ENCODE assay signal across 1 cellular context in the genomic region with DNA sequence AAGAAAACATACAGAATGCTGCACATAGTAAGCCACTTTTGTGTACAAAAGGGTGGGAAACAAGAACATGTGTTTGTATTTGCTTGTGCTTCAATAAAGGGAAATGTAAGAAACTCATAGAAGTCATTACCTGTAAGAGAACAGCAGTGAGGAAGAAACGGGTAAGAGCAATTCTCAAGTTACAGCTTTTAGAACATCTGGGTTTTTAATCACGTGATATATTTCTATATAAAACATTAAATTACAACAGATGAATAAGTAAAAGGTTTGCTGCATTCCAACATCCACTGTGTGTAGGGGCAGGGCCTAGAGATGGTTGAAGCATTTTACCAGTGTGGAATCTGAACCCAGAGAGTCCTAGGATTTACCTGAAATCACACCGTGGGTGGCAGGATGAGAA.
TF ChIP-seq lines count a peak whose summit lies in the region.

No MANE protein-coding gene starts in this region.

TF ChIP-seq in HepG2, 621 proteins besides CTCF, POLR2A, EP300 and RAD21 (continued from another document):
- TF ChIP-seq, protein P1, sequence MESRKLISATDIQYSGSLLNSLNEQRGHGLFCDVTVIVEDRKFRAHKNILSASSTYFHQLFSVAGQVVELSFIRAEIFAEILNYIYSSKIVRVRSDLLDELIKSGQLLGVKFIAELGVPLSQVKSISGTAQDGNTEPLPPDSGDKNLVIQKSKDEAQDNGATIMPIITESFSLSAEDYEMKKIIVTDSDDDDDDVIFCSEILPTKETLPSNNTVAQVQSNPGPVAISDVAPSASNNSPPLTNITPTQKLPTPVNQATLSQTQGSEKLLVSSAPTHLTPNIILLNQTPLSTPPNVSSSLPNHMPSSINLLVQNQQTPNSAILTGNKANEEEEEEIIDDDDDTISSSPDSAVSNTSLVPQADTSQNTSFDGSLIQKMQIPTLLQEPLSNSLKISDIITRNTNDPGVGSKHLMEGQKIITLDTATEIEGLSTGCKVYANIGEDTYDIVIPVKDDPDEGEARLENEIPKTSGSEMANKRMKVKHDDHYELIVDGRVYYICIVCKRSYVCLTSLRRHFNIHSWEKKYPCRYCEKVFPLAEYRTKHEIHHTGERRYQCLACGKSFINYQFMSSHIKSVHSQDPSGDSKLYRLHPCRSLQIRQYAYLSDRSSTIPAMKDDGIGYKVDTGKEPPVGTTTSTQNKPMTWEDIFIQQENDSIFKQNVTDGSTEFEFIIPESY (CRISPR knock-in tag; IDR thresholded peaks at IDR 0.05): no peak
- TF ChIP-seq ZNF510 (CRISPR knock-in tag; IDR thresholded peaks at IDR 0.05; ENCODE audit: low read depth) (0 out of 2 replicates have a peak, but pooled peaks have one; percentile 5), ZNF543 (CRISPR knock-in tag; IDR thresholded peaks at IDR 0.05) (no peak), ARNTL (CRISPR knock-in tag; IDR thresholded peaks at IDR 0.05) (no peak), NFYC (CRISPR knock-in tag; IDR thresholded peaks at IDR 0.05) (no peak), SMARCE1 (IDR thresholded peaks at IDR 0.05; ENCODE audit: borderline replicate concordance) (no peak), AGO1 (IDR thresholded peaks at IDR 0.05; ENCODE audit: low read depth, low read length, poor library complexity, severe bottlenecking) (no peak), SNAPC2 (CRISPR knock-in tag; IDR thresholded peaks at IDR 0.05) (no peak), MATR3 (CRISPR knock-in tag; IDR thresholded peaks at IDR 0.05) (no peak), EHMT2 (IDR thresholded peaks at IDR 0.05; ENCODE audit: borderline replicate concordance, low read depth, low read length) (no peak)
- TF ChIP-seq, protein P2, sequence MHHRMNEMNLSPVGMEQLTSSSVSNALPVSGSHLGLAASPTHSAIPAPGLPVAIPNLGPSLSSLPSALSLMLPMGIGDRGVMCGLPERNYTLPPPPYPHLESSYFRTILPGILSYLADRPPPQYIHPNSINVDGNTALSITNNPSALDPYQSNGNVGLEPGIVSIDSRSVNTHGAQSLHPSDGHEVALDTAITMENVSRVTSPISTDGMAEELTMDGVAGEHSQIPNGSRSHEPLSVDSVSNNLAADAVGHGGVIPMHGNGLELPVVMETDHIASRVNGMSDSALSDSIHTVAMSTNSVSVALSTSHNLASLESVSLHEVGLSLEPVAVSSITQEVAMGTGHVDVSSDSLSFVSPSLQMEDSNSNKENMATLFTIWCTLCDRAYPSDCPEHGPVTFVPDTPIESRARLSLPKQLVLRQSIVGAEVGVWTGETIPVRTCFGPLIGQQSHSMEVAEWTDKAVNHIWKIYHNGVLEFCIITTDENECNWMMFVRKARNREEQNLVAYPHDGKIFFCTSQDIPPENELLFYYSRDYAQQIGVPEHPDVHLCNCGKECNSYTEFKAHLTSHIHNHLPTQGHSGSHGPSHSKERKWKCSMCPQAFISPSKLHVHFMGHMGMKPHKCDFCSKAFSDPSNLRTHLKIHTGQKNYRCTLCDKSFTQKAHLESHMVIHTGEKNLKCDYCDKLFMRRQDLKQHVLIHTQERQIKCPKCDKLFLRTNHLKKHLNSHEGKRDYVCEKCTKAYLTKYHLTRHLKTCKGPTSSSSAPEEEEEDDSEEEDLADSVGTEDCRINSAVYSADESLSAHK (CRISPR knock-in tag; IDR thresholded peaks at IDR 0.05; ENCODE audit: borderline replicate concordance): no peak
- TF ChIP-seq, protein P3, sequence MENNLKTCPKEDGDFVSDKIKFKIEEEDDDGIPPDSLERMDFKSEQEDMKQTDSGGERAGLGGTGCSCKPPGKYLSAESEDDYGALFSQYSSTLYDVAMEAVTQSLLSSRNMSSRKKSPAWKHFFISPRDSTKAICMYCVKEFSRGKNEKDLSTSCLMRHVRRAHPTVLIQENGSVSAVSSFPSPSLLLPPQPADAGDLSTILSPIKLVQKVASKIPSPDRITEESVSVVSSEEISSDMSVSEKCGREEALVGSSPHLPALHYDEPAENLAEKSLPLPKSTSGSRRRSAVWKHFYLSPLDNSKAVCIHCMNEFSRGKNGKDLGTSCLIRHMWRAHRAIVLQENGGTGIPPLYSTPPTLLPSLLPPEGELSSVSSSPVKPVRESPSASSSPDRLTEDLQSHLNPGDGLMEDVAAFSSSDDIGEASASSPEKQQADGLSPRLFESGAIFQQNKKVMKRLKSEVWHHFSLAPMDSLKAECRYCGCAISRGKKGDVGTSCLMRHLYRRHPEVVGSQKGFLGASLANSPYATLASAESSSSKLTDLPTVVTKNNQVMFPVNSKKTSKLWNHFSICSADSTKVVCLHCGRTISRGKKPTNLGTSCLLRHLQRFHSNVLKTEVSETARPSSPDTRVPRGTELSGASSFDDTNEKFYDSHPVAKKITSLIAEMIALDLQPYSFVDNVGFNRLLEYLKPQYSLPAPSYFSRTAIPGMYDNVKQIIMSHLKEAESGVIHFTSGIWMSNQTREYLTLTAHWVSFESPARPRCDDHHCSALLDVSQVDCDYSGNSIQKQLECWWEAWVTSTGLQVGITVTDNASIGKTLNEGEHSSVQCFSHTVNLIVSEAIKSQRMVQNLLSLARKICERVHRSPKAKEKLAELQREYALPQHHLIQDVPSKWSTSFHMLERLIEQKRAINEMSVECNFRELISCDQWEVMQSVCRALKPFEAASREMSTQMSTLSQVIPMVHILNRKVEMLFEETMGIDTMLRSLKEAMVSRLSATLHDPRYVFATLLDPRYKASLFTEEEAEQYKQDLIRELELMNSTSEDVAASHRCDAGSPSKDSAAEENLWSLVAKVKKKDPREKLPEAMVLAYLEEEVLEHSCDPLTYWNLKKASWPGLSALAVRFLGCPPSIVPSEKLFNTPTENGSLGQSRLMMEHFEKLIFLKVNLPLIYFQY (CRISPR knock-in tag; IDR thresholded peaks at IDR 0.05; ENCODE audit: borderline replicate concordance): no peak
